In genomic region chr5:137627293-137627692, GRCh38 we compare ENCODE assay signal across 25 cellular contexts.
DNase-seq lines count a peak whose midpoint lies in the region; ATAC-seq and TF ChIP-seq lines count a peak whose summit lies in the region.
"Had no signal": no experiment of that assay in that cellular context is flagged by ENCODE, and none has a peak within 500 bp of the region (broad histone marks: within the 10 kb centered on the region; RNA-seq: fewer than 3 reads in every experiment).

No MANE protein-coding gene starts in this region.

- H3K36me3 Mint-ChIP-seq in T-cell (peaks cover 26% of the 10 kb centered on the region), glutamatergic neuron (ENCODE audit: unreplicated experiment) (no peaks in the 10 kb centered on the region)

- H3K9me3 Mint-ChIP-seq in T-cell (no peaks in the 10 kb centered on the region), glutamatergic neuron (ENCODE audit: unreplicated experiment) (no peaks in the 10 kb centered on the region)
- H3K9me3 Mint-ChIP-seq: activated naive CD8-positive, alpha-beta T cell treated with anti-CD3 and anti-CD28 coated beads, Interleukin-2, amount 10 ng/mL, durations not matched to agents 7 days and 5 days; H9; T-helper 1 cell treated with Interleukin-12 subunit alpha and Interleukin-12 subunit beta and Interleukin-4 antibody, amounts not matched to agents 30 μg/mL and 1 μg/mL, for 36 hours had no signal

- H3K4me1 Mint-ChIP-seq in T-cell (peaks cover 0 to 5% (median 0%) of the 10 kb centered on the region in 3 donors), glutamatergic neuron (ENCODE audit: low read depth, unreplicated experiment) (no peaks in the 10 kb centered on the region)

- no peaks in the 10 kb centered on the region for H3K27me3 ChIP-seq in RWPE2 (ENCODE audit: insufficient read depth, poor library complexity, severe bottlenecking)
- H3K27me3 ChIP-seq: BLaER1, hepatocyte, MG63, Peyer's patch, sigmoid colon had no signal

- H3K27ac Mint-ChIP-seq in T-cell (no peak overlapping the region), glutamatergic neuron (ENCODE audit: unreplicated experiment) (no peak overlapping the region)
- H3K27ac Mint-ChIP-seq: activated naive CD8-positive, alpha-beta T cell treated with anti-CD3 and anti-CD28 coated beads, Interleukin-2, amount 10 ng/mL, durations not matched to agents 7 days and 5 days; H9; T-helper 1 cell treated with Interleukin-12 subunit alpha and Interleukin-12 subunit beta and Interleukin-4 antibody, amounts not matched to agents 30 μg/mL and 1 μg/mL, for 36 hours had no signal

- ATAC-seq in RWPE2 (ENCODE audit: low read depth) (0 out of 3 replicates have a peak, but pooled peaks have one; percentile 13), T-cell (replicated peaks in 1 of 4) (no peak)
- ATAC-seq: lower lobe of right lung had no signal

- POLR2A ChIA-PET in T-cell (lab: Charles Lee) = no interaction called here

- no peaks in the 10 kb centered on the region for H3K36me3 ChIP-seq in RWPE2 (ENCODE audit: low read depth)
- H3K36me3 ChIP-seq: BLaER1, MG63, Peyer's patch, sigmoid colon had no signal

- H3K27me3 Mint-ChIP-seq in T-cell = no peaks in the 10 kb centered on the region
- H3K27me3 Mint-ChIP-seq in glutamatergic neuron (ENCODE audit: unreplicated experiment) = peaks cover 1% of the 10 kb centered on the region
- H3K27me3 Mint-ChIP-seq: activated naive CD8-positive, alpha-beta T cell treated with anti-CD3 and anti-CD28 coated beads, Interleukin-2, amount 10 ng/mL, durations not matched to agents 7 days and 5 days had no signal

- H3K4me3 Mint-ChIP-seq in T-cell (no peak overlapping the region), glutamatergic neuron (ENCODE audit: unreplicated experiment) (no peak overlapping the region)
- H3K4me3 Mint-ChIP-seq: activated naive CD8-positive, alpha-beta T cell treated with anti-CD3 and anti-CD28 coated beads, Interleukin-2, amount 10 ng/mL, durations not matched to agents 7 days and 5 days; H9; neural crest cell; T-helper 1 cell treated with Interleukin-12 subunit alpha and Interleukin-12 subunit beta and Interleukin-4 antibody, amounts not matched to agents 30 μg/mL and 1 μg/mL, for 36 hours had no signal

- DNase-seq in NCI-H82 (lab: John Stamatoyannopoulos, UW) (peak; percentile 21), NCI-H82 treated with DMSO at 0.1 percent for 48 hours (lab: John Stamatoyannopoulos, UW; ENCODE audit: unreplicated experiment) (no peak), NCI-H2107 treated with DMSO at 0.1 percent for 48 hours (lab: John Stamatoyannopoulos, UW; ENCODE audit: unreplicated experiment) (peak; percentile 3), RWPE2 (ENCODE audit: low spot score) (no peak), T-helper 2 cell (no peak), T-cell (no peak), glutamatergic neuron (no peak)
- no peak for DNase-seq in activated CD4-positive, alpha-beta T cell treated with anti-CD3 and anti-CD28 coated beads for 48 hours
- DNase-seq: ACHN; activated CD4-positive, alpha-beta T cell treated with anti-CD3 and anti-CD28 coated beads, Interleukin-2, amount 50 U/mL, for 1 hour; activated naive CD8-positive, alpha-beta T cell treated with anti-CD3 and anti-CD28 coated beads, Interleukin-2, amount 10 ng/mL, durations not matched to agents 7 days and 5 days; foreskin fibroblast; H9; lower lobe of right lung; MG63; NCI-H1694 treated with DMSO at 0.1 percent for 48 hours; NK-92 treated with Interleukin-12 subunit alpha and Interleukin-12 subunit beta, amount 100 ng/mL, for 24 hours; Peyer's patch; sigmoid colon; stimulated activated CD4-positive, alpha-beta T cell treated with anti-CD3 and anti-CD28 coated beads, Interleukin-15, amount 100 ng/mL, for 24 hours; trophoblast cell had no signal

- CTCF ChIA-PET in T-cell (lab: Charles Lee) = interaction anchor here in 1 of 2 donors (1.1 kb wide), 1 partner anchor 115 kb away, joined by 10 read pairs; no protein-coding TSS in a partner anchor

- no peak for TF ChIP-seq CTCF in RWPE2 (IDR thresholded peaks at IDR 0.05; ENCODE audit: poor library complexity, severe bottlenecking)
- no peak for TF ChIP-seq CTCF in glutamatergic neuron (IDR thresholded peaks at IDR 0.05; ENCODE audit: partially characterized antibody, unreplicated experiment)

- no peak overlapping the region for H3K27ac ChIP-seq in RWPE2 (ENCODE audit: poor library complexity, severe bottlenecking)
- H3K27ac ChIP-seq: BLaER1, hepatocyte, lower lobe of right lung, Peyer's patch, sigmoid colon had no signal

- no peak overlapping the region for H3K4me3 ChIP-seq in RWPE2 (ENCODE audit: severe bottlenecking)
- H3K4me3 ChIP-seq: BLaER1, hepatocyte, lower lobe of right lung, MG63, Peyer's patch, sigmoid colon had no signal

- no peaks in the 10 kb centered on the region for H3K9me3 ChIP-seq in RWPE2 (ENCODE audit: severe bottlenecking)
- H3K9me3 ChIP-seq: BLaER1, lower lobe of right lung, Peyer's patch, sigmoid colon had no signal

- no peaks in the 10 kb centered on the region for H3K4me1 ChIP-seq in RWPE2 (ENCODE audit: insufficient read depth, poor library complexity, severe bottlenecking)
- H3K4me1 ChIP-seq: BLaER1, Peyer's patch had no signal

Comparison
In these comparisons a context has a peak if more than half of its experiments do, and no peak if none do; other contexts are left out.
1. DNase-seq: peak in NCI-H82 (single experiment) and NCI-H2107 treated with DMSO at 0.1 percent for 48 hours (single experiment); none in NCI-H82 treated with DMSO at 0.1 percent for 48 hours (single experiment), RWPE2 (single experiment), activated CD4-positive, alpha-beta T cell treated with anti-CD3 and anti-CD28 coated beads for 48 hours (single experiment), T-helper 2 cell (0 of 5), T-cell (0 of 34) and glutamatergic neuron (single experiment).